17 cellular contexts compared by ENCODE assay signal in the genomic region with DNA sequence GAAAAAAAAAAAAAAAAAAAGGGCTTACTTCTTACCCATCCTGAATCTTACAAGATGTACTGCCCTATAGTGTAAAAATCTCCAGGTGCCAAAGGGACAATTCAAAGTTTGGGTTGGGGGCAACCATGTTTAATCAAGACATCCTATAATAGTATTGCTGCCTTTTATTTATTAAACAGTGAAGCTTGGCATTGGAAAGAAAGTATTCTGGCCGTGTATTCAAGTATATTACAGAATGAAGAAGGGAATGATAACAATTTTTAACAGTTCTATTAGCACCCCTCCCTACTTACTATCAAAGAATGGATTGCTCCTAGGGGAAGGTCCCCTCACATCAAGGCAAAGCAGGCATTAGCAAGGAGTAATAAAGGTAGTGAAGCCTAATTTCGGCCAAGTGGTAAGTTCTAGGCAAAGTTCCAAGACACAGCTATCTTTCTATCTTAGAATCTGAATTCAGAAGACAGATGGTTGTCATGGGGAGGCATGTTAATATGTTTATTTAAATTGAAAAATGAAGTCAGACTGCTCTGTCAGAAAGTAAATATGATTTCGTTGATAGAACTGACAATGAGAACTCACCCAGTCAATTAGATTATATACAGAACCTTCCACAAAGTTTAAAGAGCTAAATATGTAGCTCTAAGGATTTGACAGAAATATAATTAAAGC. TPM values are rescaled to one million over a fixed set of nuclear protein-coding genes. Genes with fewer than 3 reads are reported as not detected.
DNase-seq lines count a peak whose midpoint lies in the region; ATAC-seq and TF ChIP-seq lines count a peak whose summit lies in the region.
"Had no signal": no experiment of that assay in that cellular context is flagged by ENCODE, and none has a peak within 500 bp of the region (broad histone marks: within the 10 kb centered on the region; RNA-seq: fewer than 3 reads in every experiment).

No MANE protein-coding gene starts in this region.

- H3K4me3 ChIP-seq in LNCaP clone FGC (ENCODE audit: low read depth, low read length) (peak overlapping the region; percentile 25; the same call in 1 of the 2 replicates), foreskin fibroblast (ENCODE audit: low read depth in 1 of 2, low read length in 2 of 2) (no peak overlapping the region)
- H3K4me3 ChIP-seq: MG63, PC-9, SJCRH30 had no signal

- peak; percentile 82 for DNase-seq in DMS 273 (lab: John Stamatoyannopoulos, UW; ENCODE audit: unreplicated experiment)
- DNase-seq in LNCaP clone FGC (ENCODE audit: low read depth), result peak; percentile 97
- peak; percentile 34 for DNase-seq in SK-N-DZ (ENCODE audit: low spot score)
- peak; percentile 60 for DNase-seq in iris pigment epithelial cell (ENCODE audit: low read depth)
- DNase-seq in foreskin fibroblast, result no peak
- no peak for DNase-seq in ACHN
- no peak for DNase-seq in SW480 (ENCODE audit: low spot score)
- DNase-seq: AML-193, DND-41, IMR-90, MG63, NCI-H1092, NCI-H748 treated with DMSO at 0.1 percent for 48 hours, PC-9, SJCRH30, SW 1271 had no signal

- in situ Hi-C loops in ACHN (cut with HindIII; ENCODE audit: low pct_ligation_motif_present, low pct_unique_long_range_greater_than_20kb, low sequenced_read_pairs), result no loop called here

- no peak for TF ChIP-seq CTCF in LNCaP clone FGC (IDR thresholded peaks at IDR 0.05; ENCODE audit: control insufficient read depth, extremely low read depth, insufficient read depth)
- no peak for TF ChIP-seq CTCF in foreskin fibroblast (IDR thresholded peaks at IDR 0.05; ENCODE audit: low read depth, low read length)

- ATAC-seq in HG02642 (IDR thresholded peaks at IDR 0.05; ENCODE audit: poor library complexity, unreplicated experiment), result no peak

RNA-seq across cellular contexts. Expression of gene ST7L, which starts 24.6 kb away (rescaled TPM):
- 33.7 and 35.1 TPM in 2 replicates for polyA plus RNA-seq in SK-N-DZ (2014; cell fraction: cytosol; rRNA removed)
- polyA plus RNA-seq in SK-N-DZ (2014; cell fraction: nucleus; rRNA removed), result 47.5 and 49.9 TPM in 2 replicates

RNA-seq across cellular contexts. Expression of gene CAPZA1, which starts 25.3 kb away (rescaled TPM):
- 67.0 and 71.3 TPM in 2 replicates for polyA plus RNA-seq in SK-N-DZ (2014; cell fraction: cytosol; rRNA removed)
- 65.6 and 87.4 TPM in 2 replicates for polyA plus RNA-seq in SK-N-DZ (2014; cell fraction: nucleus; rRNA removed)

Comparison
In these comparisons a context has a peak if more than half of its experiments do, and no peak if none do; other contexts are left out.
1. DNase-seq: peak in DMS 273 (single experiment), LNCaP clone FGC (single experiment), SK-N-DZ (single experiment) and iris pigment epithelial cell (single experiment); none in foreskin fibroblast (0 of 2), ACHN (single experiment) and SW480 (single experiment).